In genomic region chr17:64213995-64214507, GRCh38 we compare ENCODE assay signal across 12 cellular contexts. TPM values are rescaled to one million over a fixed set of nuclear protein-coding genes. Genes with fewer than 3 reads are reported as not detected.
DNase-seq lines count a peak whose midpoint lies in the region; ATAC-seq and TF ChIP-seq lines count a peak whose summit lies in the region.
"Had no signal": no experiment of that assay in that cellular context is flagged by ENCODE, and none has a peak within 500 bp of the region (broad histone marks: within the 10 kb centered on the region; RNA-seq: fewer than 3 reads in every experiment).

No MANE protein-coding gene starts in this region.

- ATAC-seq in HG03097 (IDR thresholded peaks at IDR 0.05; ENCODE audit: low FRiP score, unreplicated experiment): no peak

- 0 out of 2 replicates have a peak, but pooled peaks have one; percentile 39 for TF ChIP-seq CTCF in A673 (conservative IDR thresholded peaks at IDR 0.05; ENCODE audit: low read depth, low read length)
- no peak for TF ChIP-seq CTCF in tibial artery (IDR thresholded peaks at IDR 0.05)

- peaks cover 34% of the 10 kb centered on the region for H3K4me1 ChIP-seq in A673 (ENCODE audit: insufficient read depth, low read length, poor library complexity, severe bottlenecking)
- H3K4me1 ChIP-seq in tibial artery: peaks cover 0 to 43% (median 29%) of the 10 kb centered on the region in 4 donors

- POLR2A ChIA-PET in A673 (lab: Charles Lee; ENCODE audit: low non-redundant PET): no interaction called here

- H3K9me3 ChIP-seq in A673 (ENCODE audit: low read depth, low read length, poor library complexity, severe bottlenecking) (no peaks in the 10 kb centered on the region), SK-N-MC (ENCODE audit: low read depth, low read length) (no peaks in the 10 kb centered on the region), tibial artery (no peaks in the 10 kb centered on the region)

- no peak overlapping the region for H3K9ac ChIP-seq in SK-N-MC (ENCODE audit: insufficient read length)

- intact Hi-C loops in A673 (cut with micrococcal nuclease; ENCODE audit: unreplicated experiment): no loop called here
- intact Hi-C loops in posterior vena cava (cut with DNase I): loop anchor here in 1 of 2 donors (1.0 kb wide), 1 partner anchor 32 kb away; no protein-coding TSS in a partner anchor
- intact Hi-C loops in tibial artery (cut with DNase I; ENCODE audit: low total_unique reads): no loop called here

- H3K4me3 ChIP-seq in A673 (ENCODE audit: low read depth, low read length, poor library complexity, severe bottlenecking) (no peak overlapping the region), SK-N-MC (no peak overlapping the region; the same call in 1 of the 2 replicates), tibial artery (no peak overlapping the region)

- H3K27me3 ChIP-seq in A673 (replicated peaks; ENCODE audit: insufficient read depth, low read depth, low read length, poor library complexity) (no peaks in the 10 kb centered on the region), tibial artery (no peaks in the 10 kb centered on the region)

- no peaks in the 10 kb centered on the region for H3K36me3 ChIP-seq in A673 (ENCODE audit: insufficient read depth, low read length, poor library complexity, severe bottlenecking)
- H3K36me3 ChIP-seq in SK-N-MC (ENCODE audit: insufficient read depth, low read length): peaks cover 4% of the 10 kb centered on the region
- H3K36me3 ChIP-seq in tibial artery: peaks cover 20 to 24% (median 22%) of the 10 kb centered on the region in 3 donors

- CTCF ChIA-PET in A673 (lab: Charles Lee): no interaction called here

- no TSS peak for BruUV-seq in A673 (replicated peaks; lab: Mats Ljungman, UMichigan)

- H3K27ac ChIP-seq in A673 (ENCODE audit: low read depth, low read length, poor library complexity, severe bottlenecking): peak overlapping the region; percentile 28
- peak overlapping the region; percentile 75 for H3K27ac ChIP-seq in SK-N-MC
- H3K27ac ChIP-seq in tibial artery: no peak overlapping the region

- peak; percentile 85 for DNase-seq in A673 (ENCODE audit: low spot score)
- DNase-seq in NCI-H1092 treated with DMSO at 0.1 percent for 48 hours (lab: John Stamatoyannopoulos, UW): peak; percentile 61
- DNase-seq in SK-N-MC (ENCODE audit: low read depth, low spot score): no peak
- peak; percentile 78 for DNase-seq in glomerular visceral epithelial cell (ENCODE audit: extremely low spot score)
- DNase-seq in occipital lobe (lab: John Stamatoyannopoulos, UW): no peak
- DNase-seq in posterior vena cava (ENCODE audit: low spot score): no peak
- DNase-seq in tibial artery: no peak
- DNase-seq: activated CD4-positive, alpha-beta T cell treated with anti-CD3 and anti-CD28 coated beads for 1 hour; GOT3; NCI-H187 treated with DMSO at 0.1 percent for 48 hours; posterior cingulate gyrus had no signal

RNA-seq across cellular contexts. Expression of gene TEX2, which starts 49.0 kb away (rescaled TPM):
- total RNA-seq in A673 (2021) (16.1 and 17.5 TPM in 2 replicates), occipital lobe (28.2 TPM), posterior vena cava (10 to 100 TPM; 24.6 to 27.4 TPM)

Comparison
In these comparisons a context has a peak if more than half of its experiments do, and no peak if none do; other contexts are left out.
1. DNase-seq: peak in A673 (single experiment), NCI-H1092 treated with DMSO at 0.1 percent for 48 hours (single experiment) and glomerular visceral epithelial cell (single experiment); none in SK-N-MC (single experiment), occipital lobe (single experiment), posterior vena cava (single experiment) and tibial artery (0 of 2).
2. H3K27ac ChIP-seq: peak in A673 (single experiment) and SK-N-MC (single experiment); none in tibial artery (0 of 2).